1 cellular context compared by ENCODE assay signal in the genomic region with DNA sequence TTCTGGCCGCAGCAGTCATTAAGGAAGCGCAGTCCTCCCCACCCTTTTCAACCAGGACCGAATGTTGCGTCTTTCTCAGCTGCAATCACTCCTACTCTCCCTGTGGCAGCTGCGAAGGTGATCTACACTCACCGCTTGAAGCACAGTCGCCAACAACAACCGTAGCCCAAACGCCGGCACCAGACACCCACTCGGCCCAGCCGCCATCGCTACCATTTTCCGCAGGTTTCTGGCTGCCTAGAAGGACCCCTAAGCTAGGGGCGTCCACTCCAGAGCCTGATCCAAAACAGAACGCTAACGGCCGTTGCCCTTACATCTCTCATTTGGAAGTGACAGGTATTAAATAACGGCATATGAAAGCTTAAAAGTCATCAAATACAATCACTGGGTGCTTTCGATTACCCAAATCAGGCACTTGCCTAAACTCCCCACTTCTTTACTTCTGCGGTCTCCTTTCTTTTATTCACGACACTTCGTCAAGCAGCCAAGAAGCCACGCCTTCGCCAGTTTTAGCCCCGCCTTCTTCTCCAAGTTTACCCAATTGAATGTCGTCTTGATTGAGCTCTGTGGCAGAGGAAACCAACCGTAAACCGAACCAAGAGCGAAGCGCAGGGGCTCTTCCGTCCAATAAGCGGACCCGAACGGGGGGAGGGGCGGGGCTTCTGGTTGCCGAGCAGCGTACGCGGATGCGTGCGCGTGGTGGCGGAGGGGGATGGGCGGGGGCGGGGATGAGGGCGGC.
TF ChIP-seq lines count a peak whose summit lies in the region.

A gene (minus strand): TSS at position 231 of the 739 bp plus-strand sequence. CDS start 15 bp downstream, at position 216.

TF ChIP-seq in K562, 482 proteins besides CTCF, POLR2A, EP300 and RAD21 (continued from another document):
- TF ChIP-seq, protein P1, sequence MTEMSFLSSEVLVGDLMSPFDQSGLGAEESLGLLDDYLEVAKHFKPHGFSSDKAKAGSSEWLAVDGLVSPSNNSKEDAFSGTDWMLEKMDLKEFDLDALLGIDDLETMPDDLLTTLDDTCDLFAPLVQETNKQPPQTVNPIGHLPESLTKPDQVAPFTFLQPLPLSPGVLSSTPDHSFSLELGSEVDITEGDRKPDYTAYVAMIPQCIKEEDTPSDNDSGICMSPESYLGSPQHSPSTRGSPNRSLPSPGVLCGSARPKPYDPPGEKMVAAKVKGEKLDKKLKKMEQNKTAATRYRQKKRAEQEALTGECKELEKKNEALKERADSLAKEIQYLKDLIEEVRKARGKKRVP (CRISPR knock-in tag; IDR thresholded peaks at IDR 0.05) = peak; percentile 13; the same call in 1 of the 2 replicates
- TF ChIP-seq SMARCA4 (IDR thresholded peaks at IDR 0.05) (0 out of 2 replicates have a peak, but pooled peaks have one; percentile 20), LCOR (CRISPR knock-in tag; IDR thresholded peaks at IDR 0.05) (peak; percentile 30; the same call in 1 of the 2 replicates), SAP30 (IDR thresholded peaks at IDR 0.05; ENCODE audit: borderline replicate concordance, insufficient read depth, low read depth, low read length, poor library complexity, severe bottlenecking) (peak; percentile 80), TAF7 (tag; IDR thresholded peaks at IDR 0.05) (peak; percentile 97), KAT7 (CRISPR knock-in tag; IDR thresholded peaks at IDR 0.05; ENCODE audit: borderline replicate concordance) (no peak), SMARCC2 (IDR thresholded peaks at IDR 0.05; ENCODE audit: low read depth) (0 out of 2 replicates have a peak, but pooled peaks have one; percentile 15), CHD1 (IDR thresholded peaks at IDR 0.05; ENCODE audit: low read length) (peak; percentile 3), ZFP30 (CRISPR knock-in tag; IDR thresholded peaks at IDR 0.05; ENCODE audit: borderline replicate concordance) (no peak), MTA1 (IDR thresholded peaks at IDR 0.05; ENCODE audit: borderline replicate concordance) (peak; percentile 89), FOXK2 (conservative IDR thresholded peaks at IDR 0.05 in 1 of 2, IDR thresholded peaks at IDR 0.05 in 1 of 2; ENCODE audit: low read depth in 2 of 2) (peak; percentile 54 to 65; a peak in 3 of 4 replicates), L3MBTL2 (IDR thresholded peaks at IDR 0.05) (peak; percentile 44; the same call in 1 of the 2 replicates), ZNF175 (CRISPR knock-in tag; IDR thresholded peaks at IDR 0.05; ENCODE audit: low read depth) (no peak), ZNF766 (CRISPR knock-in tag; conservative IDR thresholded peaks at IDR 0.05) (peak; percentile 42; the same call in 1 of the 2 replicates), DMBX1 (CRISPR knock-in tag; IDR thresholded peaks at IDR 0.05; ENCODE audit: borderline replicate concordance) (0 out of 2 replicates have a peak, but pooled peaks have one; percentile 21), NR2F6 (CRISPR knock-in tag; IDR thresholded peaks at IDR 0.05) (no peak), CBFB (CRISPR knock-in tag; IDR thresholded peaks at IDR 0.05) (no peak), SIN3B (IDR thresholded peaks at IDR 0.05; ENCODE audit: low read depth) (peak; percentile 71), NCOA2 (IDR thresholded peaks at IDR 0.05; ENCODE audit: partially characterized antibody in 2 of 2) (peak in 1 of 2 experiments; percentile 97), HNRNPL (IDR thresholded peaks at IDR 0.05; ENCODE audit: low read depth, low read length) (no peak), ZNF644 (tag; IDR thresholded peaks at IDR 0.05; ENCODE audit: low read depth) (no peak), ZNF263 (CRISPR knock-in tag; IDR thresholded peaks at IDR 0.05; ENCODE audit: borderline replicate concordance) (peak; percentile 59; the same call in 1 of the 2 replicates), ZNF41 (CRISPR knock-in tag; conservative IDR thresholded peaks at IDR 0.05) (no peak), PHF20 (IDR thresholded peaks at IDR 0.05; ENCODE audit: partially characterized antibody) (peak; percentile 70), SUPT5H (IDR thresholded peaks at IDR 0.05) (peak; percentile 95), BCOR (IDR thresholded peaks at IDR 0.05) (0 out of 2 replicates have a peak, but pooled peaks have one; percentile 19), XRCC5 (IDR thresholded peaks at IDR 0.05; ENCODE audit: low read depth, low read length) (peak; percentile 77; the same call in 1 of the 2 replicates), ZNF174 (CRISPR knock-in tag; IDR thresholded peaks at IDR 0.05) (no peak), HDAC1 (IDR thresholded peaks at IDR 0.05) (peak in 1 of 2 experiments; percentile 88; a peak in 2 of 4 replicates), NEUROD1 (IDR thresholded peaks at IDR 0.05; ENCODE audit: borderline replicate concordance, low read depth, low read length, partially characterized antibody) (peak; percentile 63), RBM25 (IDR thresholded peaks at IDR 0.05; ENCODE audit: low read depth, low read length, severe bottlenecking) (no peak), ZFX (CRISPR knock-in tag; IDR thresholded peaks at IDR 0.05) (peak; percentile 56), FOXM1 (IDR thresholded peaks at IDR 0.05; ENCODE audit: low read depth) (peak; percentile 46; the same call in 1 of the 2 replicates), FOXM1 (CRISPR knock-in tag; IDR thresholded peaks at IDR 0.05; ENCODE audit: low read depth) (no peak), CEBPG (CRISPR knock-in tag; IDR thresholded peaks at IDR 0.05) (no peak), CEBPG (tag; conservative IDR thresholded peaks at IDR 0.05 in 1 of 2, IDR thresholded peaks at IDR 0.05 in 1 of 2) (no peak), POLR2H (tag; IDR thresholded peaks at IDR 0.05; ENCODE audit: low read depth) (peak; percentile 90), POLR2G (IDR thresholded peaks at IDR 0.05; ENCODE audit: low read depth, low read length) (peak; percentile 80), CBX1 (IDR thresholded peaks at IDR 0.05; ENCODE audit: low read depth) (peak; percentile 55; the same call in 1 of the 2 replicates), RBBP5 (IDR thresholded peaks at IDR 0.05; ENCODE audit: borderline replicate concordance, insufficient read depth, low read length, poor library complexity, severe bottlenecking) (peak; percentile 87), RFX1 (IDR thresholded peaks at IDR 0.05) (peak; percentile 79), MXI1 (IDR thresholded peaks at IDR 0.05; ENCODE audit: low read depth, low read length) (0 out of 2 replicates have a peak, but pooled peaks have one; percentile 24)
- TF ChIP-seq, protein P2, sequence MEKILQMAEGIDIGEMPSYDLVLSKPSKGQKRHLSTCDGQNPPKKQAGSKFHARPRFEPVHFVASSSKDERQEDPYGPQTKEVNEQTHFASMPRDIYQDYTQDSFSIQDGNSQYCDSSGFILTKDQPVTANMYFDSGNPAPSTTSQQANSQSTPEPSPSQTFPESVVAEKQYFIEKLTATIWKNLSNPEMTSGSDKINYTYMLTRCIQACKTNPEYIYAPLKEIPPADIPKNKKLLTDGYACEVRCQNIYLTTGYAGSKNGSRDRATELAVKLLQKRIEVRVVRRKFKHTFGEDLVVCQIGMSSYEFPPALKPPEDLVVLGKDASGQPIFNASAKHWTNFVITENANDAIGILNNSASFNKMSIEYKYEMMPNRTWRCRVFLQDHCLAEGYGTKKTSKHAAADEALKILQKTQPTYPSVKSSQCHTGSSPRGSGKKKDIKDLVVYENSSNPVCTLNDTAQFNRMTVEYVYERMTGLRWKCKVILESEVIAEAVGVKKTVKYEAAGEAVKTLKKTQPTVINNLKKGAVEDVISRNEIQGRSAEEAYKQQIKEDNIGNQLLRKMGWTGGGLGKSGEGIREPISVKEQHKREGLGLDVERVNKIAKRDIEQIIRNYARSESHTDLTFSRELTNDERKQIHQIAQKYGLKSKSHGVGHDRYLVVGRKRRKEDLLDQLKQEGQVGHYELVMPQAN (IDR thresholded peaks at IDR 0.05; ENCODE audit: borderline replicate concordance) = peak; percentile 86; the same call in 1 of the 2 replicates
- TF ChIP-seq, protein P3, sequence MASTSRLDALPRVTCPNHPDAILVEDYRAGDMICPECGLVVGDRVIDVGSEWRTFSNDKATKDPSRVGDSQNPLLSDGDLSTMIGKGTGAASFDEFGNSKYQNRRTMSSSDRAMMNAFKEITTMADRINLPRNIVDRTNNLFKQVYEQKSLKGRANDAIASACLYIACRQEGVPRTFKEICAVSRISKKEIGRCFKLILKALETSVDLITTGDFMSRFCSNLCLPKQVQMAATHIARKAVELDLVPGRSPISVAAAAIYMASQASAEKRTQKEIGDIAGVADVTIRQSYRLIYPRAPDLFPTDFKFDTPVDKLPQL (IDR thresholded peaks at IDR 0.05; ENCODE audit: extremely low read depth, insufficient read length) = no peak
- TF ChIP-seq, protein P4, sequence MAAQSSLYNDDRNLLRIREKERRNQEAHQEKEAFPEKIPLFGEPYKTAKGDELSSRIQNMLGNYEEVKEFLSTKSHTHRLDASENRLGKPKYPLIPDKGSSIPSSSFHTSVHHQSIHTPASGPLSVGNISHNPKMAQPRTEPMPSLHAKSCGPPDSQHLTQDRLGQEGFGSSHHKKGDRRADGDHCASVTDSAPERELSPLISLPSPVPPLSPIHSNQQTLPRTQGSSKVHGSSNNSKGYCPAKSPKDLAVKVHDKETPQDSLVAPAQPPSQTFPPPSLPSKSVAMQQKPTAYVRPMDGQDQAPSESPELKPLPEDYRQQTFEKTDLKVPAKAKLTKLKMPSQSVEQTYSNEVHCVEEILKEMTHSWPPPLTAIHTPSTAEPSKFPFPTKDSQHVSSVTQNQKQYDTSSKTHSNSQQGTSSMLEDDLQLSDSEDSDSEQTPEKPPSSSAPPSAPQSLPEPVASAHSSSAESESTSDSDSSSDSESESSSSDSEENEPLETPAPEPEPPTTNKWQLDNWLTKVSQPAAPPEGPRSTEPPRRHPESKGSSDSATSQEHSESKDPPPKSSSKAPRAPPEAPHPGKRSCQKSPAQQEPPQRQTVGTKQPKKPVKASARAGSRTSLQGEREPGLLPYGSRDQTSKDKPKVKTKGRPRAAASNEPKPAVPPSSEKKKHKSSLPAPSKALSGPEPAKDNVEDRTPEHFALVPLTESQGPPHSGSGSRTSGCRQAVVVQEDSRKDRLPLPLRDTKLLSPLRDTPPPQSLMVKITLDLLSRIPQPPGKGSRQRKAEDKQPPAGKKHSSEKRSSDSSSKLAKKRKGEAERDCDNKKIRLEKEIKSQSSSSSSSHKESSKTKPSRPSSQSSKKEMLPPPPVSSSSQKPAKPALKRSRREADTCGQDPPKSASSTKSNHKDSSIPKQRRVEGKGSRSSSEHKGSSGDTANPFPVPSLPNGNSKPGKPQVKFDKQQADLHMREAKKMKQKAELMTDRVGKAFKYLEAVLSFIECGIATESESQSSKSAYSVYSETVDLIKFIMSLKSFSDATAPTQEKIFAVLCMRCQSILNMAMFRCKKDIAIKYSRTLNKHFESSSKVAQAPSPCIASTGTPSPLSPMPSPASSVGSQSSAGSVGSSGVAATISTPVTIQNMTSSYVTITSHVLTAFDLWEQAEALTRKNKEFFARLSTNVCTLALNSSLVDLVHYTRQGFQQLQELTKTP (IDR thresholded peaks at IDR 0.05; ENCODE audit: low read depth in 1 of 2, partially characterized antibody in 2 of 2) = peak in 1 of 2 experiments; percentile 59
- TF ChIP-seq, protein P5, sequence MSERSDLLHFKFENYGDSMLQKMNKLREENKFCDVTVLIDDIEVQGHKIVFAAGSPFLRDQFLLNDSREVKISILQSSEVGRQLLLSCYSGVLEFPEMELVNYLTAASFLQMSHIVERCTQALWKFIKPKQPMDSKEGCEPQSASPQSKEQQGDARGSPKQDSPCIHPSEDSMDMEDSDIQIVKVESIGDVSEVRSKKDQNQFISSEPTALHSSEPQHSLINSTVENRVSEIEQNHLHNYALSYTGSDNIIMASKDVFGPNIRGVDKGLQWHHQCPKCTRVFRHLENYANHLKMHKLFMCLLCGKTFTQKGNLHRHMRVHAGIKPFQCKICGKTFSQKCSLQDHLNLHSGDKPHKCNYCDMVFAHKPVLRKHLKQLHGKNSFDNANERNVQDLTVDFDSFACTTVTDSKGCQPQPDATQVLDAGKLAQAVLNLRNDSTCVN (CRISPR knock-in tag; IDR thresholded peaks at IDR 0.05) = no peak
- TF ChIP-seq, protein P6, sequence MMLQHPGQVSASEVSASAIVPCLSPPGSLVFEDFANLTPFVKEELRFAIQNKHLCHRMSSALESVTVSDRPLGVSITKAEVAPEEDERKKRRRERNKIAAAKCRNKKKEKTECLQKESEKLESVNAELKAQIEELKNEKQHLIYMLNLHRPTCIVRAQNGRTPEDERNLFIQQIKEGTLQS (IDR thresholded peaks at IDR 0.05) = no peak
- TF ChIP-seq, protein P6 (CRISPR knock-in tag; conservative IDR thresholded peaks at IDR 0.05) = 0 out of 2 replicates have a peak, but pooled peaks have one; percentile 31
- TF ChIP-seq, protein P7, sequence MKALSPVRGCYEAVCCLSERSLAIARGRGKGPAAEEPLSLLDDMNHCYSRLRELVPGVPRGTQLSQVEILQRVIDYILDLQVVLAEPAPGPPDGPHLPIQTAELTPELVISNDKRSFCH (CRISPR knock-in tag; IDR thresholded peaks at IDR 0.05) = no peak
- TF ChIP-seq, protein P7 (tag; IDR thresholded peaks at IDR 0.05) = peak; percentile 68; the same call in 1 of the 2 replicates
- TF ChIP-seq, protein P8, sequence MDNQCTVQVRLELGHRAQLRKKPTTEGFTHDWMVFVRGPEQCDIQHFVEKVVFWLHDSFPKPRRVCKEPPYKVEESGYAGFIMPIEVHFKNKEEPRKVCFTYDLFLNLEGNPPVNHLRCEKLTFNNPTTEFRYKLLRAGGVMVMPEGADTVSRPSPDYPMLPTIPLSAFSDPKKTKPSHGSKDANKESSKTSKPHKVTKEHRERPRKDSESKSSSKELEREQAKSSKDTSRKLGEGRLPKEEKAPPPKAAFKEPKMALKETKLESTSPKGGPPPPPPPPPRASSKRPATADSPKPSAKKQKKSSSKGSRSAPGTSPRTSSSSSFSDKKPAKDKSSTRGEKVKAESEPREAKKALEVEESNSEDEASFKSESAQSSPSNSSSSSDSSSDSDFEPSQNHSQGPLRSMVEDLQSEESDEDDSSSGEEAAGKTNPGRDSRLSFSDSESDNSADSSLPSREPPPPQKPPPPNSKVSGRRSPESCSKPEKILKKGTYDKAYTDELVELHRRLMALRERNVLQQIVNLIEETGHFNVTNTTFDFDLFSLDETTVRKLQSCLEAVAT (IDR thresholded peaks at IDR 0.05) = peak in 1 of 2 experiments; percentile 19; a peak in 1 of 4 replicates
- TF ChIP-seq, protein P9, sequence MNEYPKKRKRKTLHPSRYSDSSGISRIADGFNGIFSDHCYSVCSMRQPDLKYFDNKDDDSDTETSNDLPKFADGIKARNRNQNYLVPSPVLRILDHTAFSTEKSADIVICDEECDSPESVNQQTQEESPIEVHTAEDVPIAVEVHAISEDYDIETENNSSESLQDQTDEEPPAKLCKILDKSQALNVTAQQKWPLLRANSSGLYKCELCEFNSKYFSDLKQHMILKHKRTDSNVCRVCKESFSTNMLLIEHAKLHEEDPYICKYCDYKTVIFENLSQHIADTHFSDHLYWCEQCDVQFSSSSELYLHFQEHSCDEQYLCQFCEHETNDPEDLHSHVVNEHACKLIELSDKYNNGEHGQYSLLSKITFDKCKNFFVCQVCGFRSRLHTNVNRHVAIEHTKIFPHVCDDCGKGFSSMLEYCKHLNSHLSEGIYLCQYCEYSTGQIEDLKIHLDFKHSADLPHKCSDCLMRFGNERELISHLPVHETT (CRISPR knock-in tag; conservative IDR thresholded peaks at IDR 0.05 in 1 of 2, IDR thresholded peaks at IDR 0.05 in 1 of 2) = peak in 1 of 2 experiments; percentile 58; a peak in 1 of 4 replicates
